25 cellular contexts compared by ENCODE assay signal in the genomic region with DNA sequence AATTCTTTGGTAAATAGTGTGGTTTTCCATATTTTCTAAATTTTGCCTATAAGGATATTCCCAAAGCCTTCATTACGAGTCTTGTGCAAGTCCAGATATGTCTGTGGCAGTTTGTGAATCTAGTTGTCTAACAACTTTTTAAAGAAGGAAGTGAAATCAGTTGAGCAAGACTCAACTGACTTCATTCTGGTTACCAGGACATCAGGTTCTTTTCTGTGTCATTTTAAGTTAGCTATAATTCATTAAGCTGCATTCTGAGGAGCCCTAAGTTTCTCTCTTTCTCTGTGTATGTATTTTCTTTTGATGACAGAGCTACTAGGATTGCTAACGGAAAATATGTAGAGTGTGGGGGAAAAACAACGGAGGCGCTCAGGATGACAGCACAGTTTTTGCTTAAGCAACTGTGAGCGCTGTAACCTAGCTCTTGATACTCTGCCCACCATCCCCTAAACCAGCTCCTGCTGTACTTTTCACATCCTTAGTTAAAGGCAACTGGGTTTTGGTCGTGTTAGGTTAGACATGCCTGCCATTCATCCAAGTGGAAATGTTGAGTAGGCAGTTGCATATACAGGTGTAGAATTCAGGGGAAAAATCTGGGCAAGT. TPM values are rescaled to one million over a fixed set of nuclear protein-coding genes. Genes with fewer than 3 reads are reported as not detected.
A peak's percentile ranks its signal among the peaks of the same experiment; 100 is the strongest.
DNase-seq lines count a peak whose midpoint lies in the region; ATAC-seq, FAIRE-seq and TF ChIP-seq lines count a peak whose summit lies in the region.
"Had no signal": no experiment of that assay in that cellular context is flagged by ENCODE, and none has a peak within 500 bp of the region (broad histone marks: within the 10 kb centered on the region; RNA-seq: fewer than 3 reads in every experiment).

No MANE protein-coding gene starts in this region.

- H3K79me2 ChIP-seq in astrocyte (ENCODE audit: insufficient read depth, low read length) = peaks cover 7% of the 10 kb centered on the region

- peaks cover 29% of the 10 kb centered on the region for H3K4me1 Mint-ChIP-seq in astrocyte (ENCODE audit: low read depth, unreplicated experiment)
- H3K4me1 Mint-ChIP-seq: brain had no signal

- intact Hi-C loops in Right ventricle myocardium superior (cut with DNase I) (no loop called here), lower lobe of right lung (cut with DNase I) (no loop called here)

- TF ChIP-seq CTCF in right atrium auricular region (IDR thresholded peaks at IDR 0.05) (no peak), astrocyte (IDR thresholded peaks at IDR 0.05; ENCODE audit: insufficient read depth, low read depth, low read length) (no peak), lower lobe of right lung (IDR thresholded peaks at IDR 0.05) (no peak)

- no peak overlapping the region for H3K9ac ChIP-seq in astrocyte (ENCODE audit: low read length)

- H3K9me3 ChIP-seq in right atrium auricular region (no peaks in the 10 kb centered on the region), astrocyte (ENCODE audit: insufficient read depth, low read depth, low read length) (no peaks in the 10 kb centered on the region), lower lobe of right lung (no peaks in the 10 kb centered on the region)
- H3K9me3 ChIP-seq: MG63 had no signal

- H3K4me3 Mint-ChIP-seq in astrocyte (ENCODE audit: unreplicated experiment) = no peak overlapping the region
- H3K4me3 Mint-ChIP-seq: activated CD4-positive, alpha-beta T cell treated with anti-CD3 and anti-CD28 coated beads, Interleukin-2, amount 10 ng/mL, durations not matched to agents 7 days and 5 days; activated naive CD4-positive, alpha-beta T cell treated with anti-CD3 and anti-CD28 coated beads, Interleukin-2, amount 10 ng/mL, durations not matched to agents 7 days and 5 days; brain; CD4-positive, CD25-positive, alpha-beta regulatory T cell; HFFc6 had no signal

- DNase-seq in Right ventricle myocardium superior (no peak), right atrium auricular region (ENCODE audit: low spot score) (no peak), astrocyte (ENCODE audit: low read depth) (no peak), lower lobe of right lung (no peak), activated gamma-delta T cell (lab: John Stamatoyannopoulos, UW) (no peak), NCI-H187 treated with DMSO at 0.1 percent for 48 hours (lab: John Stamatoyannopoulos, UW) (no peak), OCI-M1 (lab: John Stamatoyannopoulos, UW) (no peak)
- DNase-seq: activated CD4-positive, alpha-beta T cell treated with anti-CD3 and anti-CD28 coated beads, Interleukin-2, amount 10 ng/mL, durations not matched to agents 7 days and 5 days; activated naive CD4-positive, alpha-beta T cell treated with anti-CD3 and anti-CD28 coated beads, Interleukin-2, amount 10 ng/mL, durations not matched to agents 7 days and 5 days; CD4-positive, CD25-positive, alpha-beta regulatory T cell; erythroblast; glutamatergic neuron; HFFc6; mesenchymal stem cell; MG63; NCI-H2107; NCI-H526; stimulated activated CD4-positive, alpha-beta T cell treated with anti-CD3 and anti-CD28 coated beads, Interleukin-15, amount 100 ng/mL, for 24 hours; stimulated activated naive CD4-positive, alpha-beta T cell; SW 1271 had no signal

- H3K4me3 ChIP-seq in right atrium auricular region (no peak overlapping the region), astrocyte (ENCODE audit: insufficient read depth, low read depth, low read length) (no peak overlapping the region), lower lobe of right lung (no peak overlapping the region)
- H3K4me3 ChIP-seq: MG63 had no signal

- no peaks in the 10 kb centered on the region for H4K20me1 ChIP-seq in astrocyte (ENCODE audit: insufficient read depth, low read length)

- H3K27ac Mint-ChIP-seq in astrocyte (ENCODE audit: unreplicated experiment) = peak overlapping the region; percentile 65
- H3K27ac Mint-ChIP-seq: activated CD4-positive, alpha-beta T cell treated with anti-CD3 and anti-CD28 coated beads, Interleukin-2, amount 10 ng/mL, durations not matched to agents 7 days and 5 days; activated naive CD4-positive, alpha-beta T cell treated with anti-CD3 and anti-CD28 coated beads, Interleukin-2, amount 10 ng/mL, durations not matched to agents 7 days and 5 days; brain; CD4-positive, CD25-positive, alpha-beta regulatory T cell; HFFc6 had no signal

- H3K4me2 ChIP-seq in astrocyte (ENCODE audit: low read length) = no peak overlapping the region

- ATAC-seq in Right ventricle myocardium superior (ENCODE audit: poor library complexity) = peak; percentile 66
- ATAC-seq in lower lobe of right lung = peak; percentile 61
- ATAC-seq in GM21367 (IDR thresholded peaks at IDR 0.05; ENCODE audit: unreplicated experiment) = no peak
- ATAC-seq: HepG2 had no signal

- H2AFZ ChIP-seq in astrocyte (ENCODE audit: low read depth, low read length) = no peak overlapping the region

- no peaks in the 10 kb centered on the region for H3K27me3 Mint-ChIP-seq in astrocyte (ENCODE audit: low read depth, unreplicated experiment)
- H3K27me3 Mint-ChIP-seq: activated CD4-positive, alpha-beta T cell treated with anti-CD3 and anti-CD28 coated beads, Interleukin-2, amount 10 ng/mL, durations not matched to agents 7 days and 5 days; activated naive CD4-positive, alpha-beta T cell treated with anti-CD3 and anti-CD28 coated beads, Interleukin-2, amount 10 ng/mL, durations not matched to agents 7 days and 5 days; brain; CD4-positive, CD25-positive, alpha-beta regulatory T cell had no signal

- FAIRE-seq in astrocyte (lab: Jason Lieb, UNC) = no peak
- FAIRE-seq: A204.1, HepG2, RCC 7860 had no signal

- peak overlapping the region in 1 of 2 donors; percentile 49 for H3K27ac ChIP-seq in right atrium auricular region
- H3K27ac ChIP-seq in astrocyte (ENCODE audit: low read depth, low read length) = no peak overlapping the region
- peak overlapping the region; percentile 60 for H3K27ac ChIP-seq in lower lobe of right lung

- H3K36me3 ChIP-seq in right atrium auricular region = peaks cover 69% of the 10 kb centered on the region
- peaks cover 40% of the 10 kb centered on the region for H3K36me3 ChIP-seq in astrocyte (ENCODE audit: insufficient read depth, low read length)
- peaks cover 93% of the 10 kb centered on the region for H3K36me3 ChIP-seq in lower lobe of right lung

- H3K9me3 Mint-ChIP-seq in astrocyte (ENCODE audit: unreplicated experiment) = peaks cover 2% of the 10 kb centered on the region
- H3K9me3 Mint-ChIP-seq: activated CD4-positive, alpha-beta T cell treated with anti-CD3 and anti-CD28 coated beads, Interleukin-2, amount 10 ng/mL, durations not matched to agents 7 days and 5 days; activated naive CD4-positive, alpha-beta T cell treated with anti-CD3 and anti-CD28 coated beads, Interleukin-2, amount 10 ng/mL, durations not matched to agents 7 days and 5 days; brain; CD4-positive, CD25-positive, alpha-beta regulatory T cell; HFFc6 had no signal

- peaks cover 9% of the 10 kb centered on the region for H3K36me3 Mint-ChIP-seq in astrocyte (ENCODE audit: low read depth, unreplicated experiment)

- H3K27me3 ChIP-seq in right atrium auricular region (no peaks in the 10 kb centered on the region), astrocyte (ENCODE audit: insufficient read depth, low read length) (no peaks in the 10 kb centered on the region), lower lobe of right lung (ENCODE audit: low read depth) (no peaks in the 10 kb centered on the region)
- H3K27me3 ChIP-seq: MG63 had no signal

- H3K4me1 ChIP-seq in right atrium auricular region (no peaks in the 10 kb centered on the region), astrocyte (ENCODE audit: insufficient read depth, low read length) (peaks cover 16% of the 10 kb centered on the region), lower lobe of right lung (peaks cover 7% of the 10 kb centered on the region)

RNA-seq across cellular contexts. Expression of a gene that starts 9.1 kb away (rescaled TPM):
- 27.3 TPM for total RNA-seq in Right ventricle myocardium superior
- 10 to 100 TPM; 43.9 to 45.6 TPM for total RNA-seq in right atrium auricular region
- 62.2 and 70.1 TPM in 2 replicates for total RNA-seq in astrocyte
- 102 TPM for total RNA-seq in lower lobe of right lung
